Comparison of ENCODE assay signal across 20 cellular contexts in the genomic region with DNA sequence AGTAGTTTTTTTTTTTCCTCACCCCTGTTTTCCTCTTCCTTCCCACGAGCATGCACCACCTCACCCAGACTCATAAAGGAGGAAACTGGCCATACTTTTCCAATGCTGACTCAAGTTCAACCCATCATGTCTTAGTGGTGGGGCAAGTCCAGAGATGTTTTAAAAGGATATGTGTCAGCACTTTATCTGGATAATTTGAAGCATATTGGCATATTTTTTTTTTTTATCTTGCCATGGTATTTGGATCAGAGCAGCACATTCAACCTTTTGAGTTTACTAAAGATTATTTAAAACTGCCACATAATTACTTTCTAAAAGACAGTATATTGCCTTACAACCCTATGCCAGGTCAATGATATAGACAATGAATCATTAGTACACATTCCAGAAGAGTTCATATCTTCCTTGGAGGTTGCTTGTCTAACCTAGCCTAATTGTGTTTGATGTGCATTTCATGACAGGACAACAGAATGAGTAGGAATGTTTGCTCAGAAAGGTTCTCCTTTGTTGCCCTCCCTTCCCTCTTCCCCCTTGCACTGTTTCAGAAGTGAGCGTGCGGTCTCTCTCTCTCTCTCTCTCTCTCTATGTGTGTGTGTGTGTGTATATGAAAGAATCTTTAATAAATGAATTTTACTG.
A peak's percentile ranks its signal among the peaks of the same experiment; 100 is the strongest.
DNase-seq lines count a peak whose midpoint lies in the region; ATAC-seq, FAIRE-seq and TF ChIP-seq lines count a peak whose summit lies in the region.
"Had no signal": no experiment of that assay in that cellular context is flagged by ENCODE, and none has a peak within 500 bp of the region (broad histone marks: within the 10 kb centered on the region; RNA-seq: fewer than 3 reads in every experiment).

No MANE protein-coding gene starts in this region.

- H3K27ac ChIP-seq in A549: no peak overlapping the region
- H3K27ac ChIP-seq: KMS-11 had no signal

- no peak for TF ChIP-seq RAD21 in A549 (conservative IDR thresholded peaks at IDR 0.05 in 1 of 2, IDR thresholded peaks at IDR 0.05 in 1 of 2)

- no peaks in the 10 kb centered on the region for H3K27me3 ChIP-seq in bronchial epithelial cell (ENCODE audit: control insufficient read depth, insufficient read depth, low read length)
- H3K27me3 ChIP-seq: BE2C had no signal

- no peaks in the 10 kb centered on the region; the same call in 2 of the 3 replicates for H3K9me3 ChIP-seq in A549
- H3K9me3 ChIP-seq: BE2C, HAP-1 had no signal

- POLR2A ChIA-PET in A549 (lab: Yijun Ruan, JAX): no interaction called here

- FAIRE-seq in A549 (lab: Jason Lieb, UNC) (no peak), bronchial epithelial cell (lab: Jason Lieb, UNC) (no peak)
- FAIRE-seq: GM12891, GM19239 had no signal

- 56% methylated on average over 3 of the region's 3 CpGs for WGBS in A549 (ENCODE audit: missing lambda C conversion rate)

- no peaks in the 10 kb centered on the region for H3K36me3 ChIP-seq in bronchial epithelial cell (ENCODE audit: control insufficient read depth, insufficient read depth, low read length)
- H3K36me3 ChIP-seq: BE2C, HAP-1 had no signal

- H3K4me2 ChIP-seq in A549: no peak overlapping the region
- H3K4me2 ChIP-seq: KMS-11 had no signal

- CTCF ChIA-PET in A549 (lab: Yijun Ruan, JAX): no interaction called here

- no peak for TF ChIP-seq EP300 in A549 (IDR thresholded peaks at IDR 0.05)

- no peaks in the 10 kb centered on the region for H3K4me1 ChIP-seq in A549
- H3K4me1 ChIP-seq: BE2C, HAP-1 had no signal

- TF ChIP-seq CTCF in A549 (IDR thresholded peaks at IDR 0.05) (no peak), bronchial epithelial cell (IDR thresholded peaks at IDR 0.05; ENCODE audit: insufficient read depth, low read length, severe bottlenecking) (no peak)

- ATAC-seq in A549: no peak
- ATAC-seq in esophagus mucosa: peak; percentile 57
- ATAC-seq in GM21526 (IDR thresholded peaks at IDR 0.05; ENCODE audit: low FRiP score, unreplicated experiment): no peak
- no peak for ATAC-seq in GM21515 (IDR thresholded peaks at IDR 0.05; ENCODE audit: unreplicated experiment)

- no peak for TF ChIP-seq POLR2A in A549 (IDR thresholded peaks at IDR 0.05; ENCODE audit: low read length)

- H3K4me3 ChIP-seq in A549: no peak overlapping the region
- no peak overlapping the region for H3K4me3 ChIP-seq in bronchial epithelial cell (ENCODE audit: low read depth, low read length)
- H3K4me3 ChIP-seq: HAP-1 had no signal

- no peak for DNase-seq in A549 (ENCODE audit: low read depth in 1 of 2, low spot score in 1 of 2)
- DNase-seq in HT1080 (ENCODE audit: low read depth): peak; percentile 8
- peak; percentile 95 for DNase-seq in bronchial epithelial cell (ENCODE audit: low read depth)
- DNase-seq in activated CD4-positive, alpha-beta T cell treated with anti-CD3 and anti-CD28 coated beads, Interleukin-2, amount 50 U/mL, for 4 hours: no peak
- no peak for DNase-seq in NCI-H2196 treated with DMSO at 0.1 percent for 48 hours (lab: John Stamatoyannopoulos, UW; ENCODE audit: unreplicated experiment)
- DNase-seq: ACHN; BE2C; C1 segment of cervical spinal cord; CD4-positive, CD25-positive, alpha-beta regulatory T cell; CD8-positive, alpha-beta memory T cell; COR-L47; DMS 273 treated with DMSO at 0.1 percent for 48 hours; DMS53 had no signal

TF ChIP-seq in A549, 52 proteins besides CTCF, POLR2A, EP300 and RAD21:
- TF ChIP-seq NPAS2 (CRISPR knock-in tag; IDR thresholded peaks at IDR 0.05; ENCODE audit: borderline replicate concordance) (no peak), MAFK (IDR thresholded peaks at IDR 0.05; ENCODE audit: partially characterized antibody) (peak; percentile 30), ZSCAN20 (CRISPR knock-in tag; IDR thresholded peaks at IDR 0.05) (no peak), RCOR1 (IDR thresholded peaks at IDR 0.05; ENCODE audit: low read depth, low read length) (no peak), HOXB5 (CRISPR knock-in tag; IDR thresholded peaks at IDR 0.05) (no peak)
- TF ChIP-seq, protein P1, sequence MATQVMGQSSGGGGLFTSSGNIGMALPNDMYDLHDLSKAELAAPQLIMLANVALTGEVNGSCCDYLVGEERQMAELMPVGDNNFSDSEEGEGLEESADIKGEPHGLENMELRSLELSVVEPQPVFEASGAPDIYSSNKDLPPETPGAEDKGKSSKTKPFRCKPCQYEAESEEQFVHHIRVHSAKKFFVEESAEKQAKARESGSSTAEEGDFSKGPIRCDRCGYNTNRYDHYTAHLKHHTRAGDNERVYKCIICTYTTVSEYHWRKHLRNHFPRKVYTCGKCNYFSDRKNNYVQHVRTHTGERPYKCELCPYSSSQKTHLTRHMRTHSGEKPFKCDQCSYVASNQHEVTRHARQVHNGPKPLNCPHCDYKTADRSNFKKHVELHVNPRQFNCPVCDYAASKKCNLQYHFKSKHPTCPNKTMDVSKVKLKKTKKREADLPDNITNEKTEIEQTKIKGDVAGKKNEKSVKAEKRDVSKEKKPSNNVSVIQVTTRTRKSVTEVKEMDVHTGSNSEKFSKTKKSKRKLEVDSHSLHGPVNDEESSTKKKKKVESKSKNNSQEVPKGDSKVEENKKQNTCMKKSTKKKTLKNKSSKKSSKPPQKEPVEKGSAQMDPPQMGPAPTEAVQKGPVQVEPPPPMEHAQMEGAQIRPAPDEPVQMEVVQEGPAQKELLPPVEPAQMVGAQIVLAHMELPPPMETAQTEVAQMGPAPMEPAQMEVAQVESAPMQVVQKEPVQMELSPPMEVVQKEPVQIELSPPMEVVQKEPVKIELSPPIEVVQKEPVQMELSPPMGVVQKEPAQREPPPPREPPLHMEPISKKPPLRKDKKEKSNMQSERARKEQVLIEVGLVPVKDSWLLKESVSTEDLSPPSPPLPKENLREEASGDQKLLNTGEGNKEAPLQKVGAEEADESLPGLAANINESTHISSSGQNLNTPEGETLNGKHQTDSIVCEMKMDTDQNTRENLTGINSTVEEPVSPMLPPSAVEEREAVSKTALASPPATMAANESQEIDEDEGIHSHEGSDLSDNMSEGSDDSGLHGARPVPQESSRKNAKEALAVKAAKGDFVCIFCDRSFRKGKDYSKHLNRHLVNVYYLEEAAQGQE (IDR thresholded peaks at IDR 0.05): no peak

Comparison
In these comparisons a context has a peak if more than half of its experiments do, and no peak if none do; other contexts are left out.
1. DNase-seq: peak in HT1080 (single experiment) and bronchial epithelial cell (single experiment); none in A549 (0 of 2), activated CD4-positive, alpha-beta T cell treated with anti-CD3 and anti-CD28 coated beads, Interleukin-2, amount 50 U/mL, for 4 hours (0 of 2) and NCI-H2196 treated with DMSO at 0.1 percent for 48 hours (single experiment).